ENCODE assay signal across 14 cellular contexts in genomic region chr11:34331329-34331728, GRCh38. TPM values are rescaled to one million over a fixed set of nuclear protein-coding genes. Genes with fewer than 3 reads are reported as not detected.
DNase-seq lines count a peak whose midpoint lies in the region; ATAC-seq and TF ChIP-seq lines count a peak whose summit lies in the region.
"Had no signal": no experiment of that assay in that cellular context is flagged by ENCODE, and none has a peak within 500 bp of the region (broad histone marks: within the 10 kb centered on the region; RNA-seq: fewer than 3 reads in every experiment).

No MANE protein-coding gene starts in this region.

- POLR2A ChIA-PET in IMR-90 (lab: Charles Lee; ENCODE audit: unreplicated experiment): no interaction called here

- H3T11ph ChIP-seq in H9 (ENCODE audit: low read length): no peak overlapping the region

- H3K27me3 ChIP-seq in IMR-90 (ENCODE audit: control insufficient read depth, insufficient read depth, low read length) (peaks cover 18% of the 10 kb centered on the region), RWPE2 (ENCODE audit: insufficient read depth, poor library complexity, severe bottlenecking) (no peaks in the 10 kb centered on the region), H9 (ENCODE audit: insufficient read depth, low read length) (no peaks in the 10 kb centered on the region), right atrium auricular region (no peaks in the 10 kb centered on the region)
- H3K27me3 ChIP-seq: esophagus squamous epithelium had no signal

- TF ChIP-seq CTCF in IMR-90 (conservative IDR thresholded peaks at IDR 0.05; ENCODE audit: low read depth, low read length) (no peak), RWPE2 (IDR thresholded peaks at IDR 0.05; ENCODE audit: poor library complexity, severe bottlenecking) (no peak), H9 (conservative IDR thresholded peaks at IDR 0.05) (no peak), right atrium auricular region (IDR thresholded peaks at IDR 0.05) (no peak)

- H3K4me1 Mint-ChIP-seq in H9: peaks cover 21% of the 10 kb centered on the region in 2 experiments

- no peak overlapping the region for H2BK20ac ChIP-seq in IMR-90 (ENCODE audit: low read depth, low read length)
- no peak overlapping the region for H2BK20ac ChIP-seq in H9 (ENCODE audit: low read depth, low read length, poor library complexity, severe bottlenecking)

- H3K36me3 ChIP-seq in IMR-90 (ENCODE audit: control insufficient read depth, insufficient read depth, low read length): no peaks in the 10 kb centered on the region
- H3K36me3 ChIP-seq in RWPE2 (ENCODE audit: low read depth): no peaks in the 10 kb centered on the region
- H3K36me3 ChIP-seq in right atrium auricular region: no peaks in the 10 kb centered on the region
- H3K36me3 ChIP-seq: esophagus squamous epithelium had no signal

- no peaks in the 10 kb centered on the region for H3K9me3 Mint-ChIP-seq in H9

- H3K9me1 ChIP-seq in IMR-90 (ENCODE audit: insufficient read depth, low read length): peaks cover 3% of the 10 kb centered on the region; the same call in 1 of the 2 replicates

- H3K4me1 ChIP-seq in IMR-90 (ENCODE audit: control insufficient read depth, insufficient read depth, low read length) (peaks cover 2% of the 10 kb centered on the region; the same call in 1 of the 2 replicates), RWPE2 (ENCODE audit: insufficient read depth, poor library complexity, severe bottlenecking) (peaks cover 13% of the 10 kb centered on the region), H9 (ENCODE audit: insufficient read depth, low read length) (no peaks in the 10 kb centered on the region), right atrium auricular region (peaks cover 0 to 59% of the 10 kb centered on the region in 2 donors)

- H3K4me2 ChIP-seq in IMR-90 (ENCODE audit: low read depth, low read length) (no peak overlapping the region), H9 (ENCODE audit: insufficient read depth, insufficient read length, low read length) (no peak overlapping the region)

- no peak overlapping the region for H2AK9ac ChIP-seq in IMR-90 (replicated peaks; ENCODE audit: low read depth, low read length, poor library complexity)

- H3K56ac ChIP-seq in IMR-90 (ENCODE audit: extremely low read depth, insufficient read depth, low read length): no peak overlapping the region
- no peak overlapping the region for H3K56ac ChIP-seq in H9 (ENCODE audit: insufficient read length, low read depth, low read length)

- DNase-seq in COLO829 (ENCODE audit: low spot score) (peak; percentile 97), IMR-90 (peak; percentile 60), RWPE2 (ENCODE audit: low spot score) (no peak), foreskin melanocyte (peak; percentile 98), H9 (no peak), germinal center (ENCODE audit: low spot score) (no peak), right atrium auricular region (ENCODE audit: low spot score) (no peak)
- DNase-seq: activated CD8-positive, alpha-beta memory T cell treated with anti-CD3 and anti-CD28 coated beads, Interleukin-2, amount 10 ng/mL, durations not matched to agents 7 days and 5 days; anterior cingulate cortex; esophagus squamous epithelium; NCI-H2227 treated with DMSO at 0.1 percent for 48 hours; right cardiac atrium had no signal

- no peak overlapping the region for H3K14ac ChIP-seq in IMR-90 (replicated peaks; ENCODE audit: low read depth, low read length)
- H3K14ac ChIP-seq in H9 (ENCODE audit: insufficient read depth, low read length): no peak overlapping the region

- H3K4ac ChIP-seq in IMR-90 (ENCODE audit: low read depth, low read length) (no peak overlapping the region), H9 (ENCODE audit: low read depth, low read length) (no peak overlapping the region)

- no peak overlapping the region for H2AFZ ChIP-seq in IMR-90 (replicated peaks; ENCODE audit: low read length, poor library complexity)
- H2AFZ ChIP-seq in H9 (ENCODE audit: low read length): no peak overlapping the region

- H3K79me1 ChIP-seq in IMR-90 (ENCODE audit: low read depth in 1 of 2, low read length in 2 of 2) (no peaks in the 10 kb centered on the region), H9 (ENCODE audit: insufficient read depth, low read depth, low read length, poor library complexity, severe bottlenecking) (no peaks in the 10 kb centered on the region)

- no peak overlapping the region for H3K9ac ChIP-seq in IMR-90 (ENCODE audit: low read depth, low read length)
- no peak overlapping the region for H3K9ac ChIP-seq in H9 (ENCODE audit: extremely low read depth, insufficient read length, low read length)

- H3K23ac ChIP-seq in IMR-90 (ENCODE audit: low read depth, low read length): no peak overlapping the region
- no peak overlapping the region for H3K23ac ChIP-seq in H9 (ENCODE audit: insufficient read length, low read depth, low read length)

- H2BK15ac ChIP-seq in IMR-90 (ENCODE audit: low read depth, low read length) (no peak overlapping the region), H9 (ENCODE audit: low read depth, low read length) (no peak overlapping the region)

- intact Hi-C loops in IMR-90 (cut with micrococcal nuclease): no loop called here

- no peak overlapping the region for H3K18ac ChIP-seq in IMR-90 (ENCODE audit: low read depth, low read length)
- H3K18ac ChIP-seq in H9 (ENCODE audit: insufficient read length, low read depth, low read length): no peak overlapping the region

- H3K27me3 Mint-ChIP-seq in H9 (ENCODE audit: low read depth): no peaks in the 10 kb centered on the region

- H2BK5ac ChIP-seq in IMR-90 (ENCODE audit: low read depth, low read length, poor library complexity, severe bottlenecking) (no peak overlapping the region), H9 (ENCODE audit: insufficient read length, low read length) (no peak overlapping the region)

- H3K4me3 Mint-ChIP-seq in H9: no peak overlapping the region
- H3K4me3 Mint-ChIP-seq: activated CD8-positive, alpha-beta memory T cell treated with anti-CD3 and anti-CD28 coated beads, Interleukin-2, amount 10 ng/mL, durations not matched to agents 7 days and 5 days had no signal

- no peaks in the 10 kb centered on the region for H3K79me2 ChIP-seq in H9 (ENCODE audit: insufficient read depth, low read length)

- H3K27ac ChIP-seq in IMR-90 (ENCODE audit: insufficient read depth, low read length) (no peak overlapping the region), RWPE2 (ENCODE audit: poor library complexity, severe bottlenecking) (no peak overlapping the region), H9 (ENCODE audit: insufficient read length, low read depth, low read length) (no peak overlapping the region), right atrium auricular region (no peak overlapping the region)
- H3K27ac ChIP-seq: esophagus squamous epithelium, HL-60 had no signal

- no peak for TF ChIP-seq POLR2A in IMR-90 (IDR thresholded peaks at IDR 0.05; ENCODE audit: low read depth, low read length)

- H3K27ac Mint-ChIP-seq in H9: no peak overlapping the region
- H3K27ac Mint-ChIP-seq: activated CD8-positive, alpha-beta memory T cell treated with anti-CD3 and anti-CD28 coated beads, Interleukin-2, amount 10 ng/mL, durations not matched to agents 7 days and 5 days had no signal

- no peaks in the 10 kb centered on the region for H3K23me2 ChIP-seq in H9 (ENCODE audit: insufficient read length, low read depth, low read length, poor library complexity, severe bottlenecking)

- no TSS peak for BruUV-seq in IMR-90 (replicated peaks; lab: Mats Ljungman, UMichigan)

- H3K36me3 Mint-ChIP-seq in H9 (ENCODE audit: insufficient read depth in 1 of 3, low read depth in 3 of 3): no peaks in the 10 kb centered on the region
- H3K36me3 Mint-ChIP-seq: activated CD8-positive, alpha-beta memory T cell treated with anti-CD3 and anti-CD28 coated beads, Interleukin-2, amount 10 ng/mL, durations not matched to agents 7 days and 5 days had no signal

- no peaks in the 10 kb centered on the region for H4K20me1 ChIP-seq in IMR-90 (ENCODE audit: insufficient read depth, low read length)
- no peaks in the 10 kb centered on the region for H4K20me1 ChIP-seq in H9 (ENCODE audit: control insufficient read depth, insufficient read depth, insufficient read length)

- no peak overlapping the region for H2BK12ac ChIP-seq in H9 (ENCODE audit: insufficient read length, low read depth, low read length)

- WGBS in IMR-90 (ENCODE audit: extremely low coverage in 2 of 2, insufficient read length in 1 of 2), 2 experiments: no CpG with 5 or more reads among the region's 2 CpGs
- no CpG with 5 or more reads among the region's 2 CpGs for WGBS in H9 (ENCODE audit: extremely low coverage, insufficient read length, low lambda C conversion rate)

- H3K4me3 ChIP-seq in IMR-90 (ENCODE audit: insufficient read depth, low read depth, low read length): no peak overlapping the region
- H3K4me3 ChIP-seq in RWPE2 (ENCODE audit: severe bottlenecking): no peak overlapping the region
- H3K4me3 ChIP-seq in right atrium auricular region: no peak overlapping the region
- H3K4me3 ChIP-seq: esophagus squamous epithelium had no signal

- H3K9me3 ChIP-seq in IMR-90 (ENCODE audit: control insufficient read depth, insufficient read depth, low read length) (no peaks in the 10 kb centered on the region), RWPE2 (ENCODE audit: severe bottlenecking) (no peaks in the 10 kb centered on the region), H9 (ENCODE audit: control insufficient read depth, low read depth, low read length) (no peaks in the 10 kb centered on the region), right atrium auricular region (no peaks in the 10 kb centered on the region)
- H3K9me3 ChIP-seq: esophagus squamous epithelium had no signal

- no peak overlapping the region for H4K5ac ChIP-seq in IMR-90 (ENCODE audit: low read depth, low read length)
- H4K5ac ChIP-seq in H9 (ENCODE audit: insufficient read length, low read depth, low read length): no peak overlapping the region

- TF ChIP-seq RAD21 in IMR-90 (IDR thresholded peaks at IDR 0.05; ENCODE audit: low read length): no peak

- dilution Hi-C loops in IMR-90 (cut with HindIII; ENCODE audit: low sequenced_read_pairs, unreplicated experiment): loop anchor here (25.0 kb wide), 1 partner anchor 144 kb away; no protein-coding TSS in a partner anchor

- H4K8ac ChIP-seq in IMR-90 (ENCODE audit: low read depth in 2 of 2, low read length in 2 of 2): no peak overlapping the region
- no peak overlapping the region for H4K8ac ChIP-seq in H9 (replicated peaks; ENCODE audit: insufficient read length, low read depth, low read length)

- H2AK5ac ChIP-seq in IMR-90 (ENCODE audit: low read depth, low read length) (no peak overlapping the region), H9 (ENCODE audit: insufficient read length, low read length) (no peak overlapping the region)

- CTCF ChIA-PET in IMR-90 (lab: Yijun Ruan, JAX): no interaction called here

- in situ Hi-C loops in IMR-90 (cut with MboI; ENCODE audit: low sequenced_read_pairs): no loop called here

- peak; percentile 49 for ATAC-seq in IMR-90 (ENCODE audit: low read depth)
- ATAC-seq in RWPE2 (ENCODE audit: low read depth): peak; percentile 10; the same call in 1 of the 3 replicates
- no peak for ATAC-seq in HG02571 (IDR thresholded peaks at IDR 0.05; ENCODE audit: unreplicated experiment)
- ATAC-seq: activated CD8-positive, alpha-beta memory T cell treated with anti-CD3 and anti-CD28 coated beads, Interleukin-2, amount 10 ng/mL, durations not matched to agents 7 days and 5 days; right cardiac atrium had no signal

- no peak overlapping the region for H2BK120ac ChIP-seq in IMR-90 (ENCODE audit: low read depth, low read length)
- no peak overlapping the region for H2BK120ac ChIP-seq in H9 (ENCODE audit: low read depth, low read length, poor library complexity, severe bottlenecking)

- H4K91ac ChIP-seq in IMR-90 (ENCODE audit: insufficient read depth, low read depth, low read length) (no peak overlapping the region), H9 (ENCODE audit: insufficient read length, low read depth, low read length) (no peak overlapping the region)

RNA-seq across cellular contexts. Expression of gene ABTB2, which starts 26.5 kb away (rescaled TPM):
- total RNA-seq in IMR-90 (2012; rRNA removed): 0.18 and 0.28 TPM in 2 replicates
- polyA plus RNA-seq in IMR-90 (2012; rRNA removed): 2.0 and 2.2 TPM in 2 replicates
- 1.2 and 1.9 TPM in 2 replicates for polyA plus RNA-seq in IMR-90 (2012; cell fraction: cytosol; rRNA removed)
- 2.8 and 5.6 TPM in 2 replicates for polyA plus RNA-seq in IMR-90 (2012; cell fraction: nucleus; rRNA removed; ENCODE audit: low replicate concordance)
- 5.3 and 5.5 TPM in 2 replicates for total RNA-seq in H9 (2021)
- 10 to 100 TPM; 27.0 to 27.4 TPM for total RNA-seq in right atrium auricular region

Comparison
In these comparisons a context has a peak if more than half of its experiments do, and no peak if none do; other contexts are left out.
1. DNase-seq: peak in COLO829 (single experiment), IMR-90 (single experiment) and foreskin melanocyte (single experiment); none in RWPE2 (single experiment), H9 (single experiment), germinal center (single experiment) and right atrium auricular region (single experiment).